ENCODE assay signal across 8 cellular contexts in the genomic region with DNA sequence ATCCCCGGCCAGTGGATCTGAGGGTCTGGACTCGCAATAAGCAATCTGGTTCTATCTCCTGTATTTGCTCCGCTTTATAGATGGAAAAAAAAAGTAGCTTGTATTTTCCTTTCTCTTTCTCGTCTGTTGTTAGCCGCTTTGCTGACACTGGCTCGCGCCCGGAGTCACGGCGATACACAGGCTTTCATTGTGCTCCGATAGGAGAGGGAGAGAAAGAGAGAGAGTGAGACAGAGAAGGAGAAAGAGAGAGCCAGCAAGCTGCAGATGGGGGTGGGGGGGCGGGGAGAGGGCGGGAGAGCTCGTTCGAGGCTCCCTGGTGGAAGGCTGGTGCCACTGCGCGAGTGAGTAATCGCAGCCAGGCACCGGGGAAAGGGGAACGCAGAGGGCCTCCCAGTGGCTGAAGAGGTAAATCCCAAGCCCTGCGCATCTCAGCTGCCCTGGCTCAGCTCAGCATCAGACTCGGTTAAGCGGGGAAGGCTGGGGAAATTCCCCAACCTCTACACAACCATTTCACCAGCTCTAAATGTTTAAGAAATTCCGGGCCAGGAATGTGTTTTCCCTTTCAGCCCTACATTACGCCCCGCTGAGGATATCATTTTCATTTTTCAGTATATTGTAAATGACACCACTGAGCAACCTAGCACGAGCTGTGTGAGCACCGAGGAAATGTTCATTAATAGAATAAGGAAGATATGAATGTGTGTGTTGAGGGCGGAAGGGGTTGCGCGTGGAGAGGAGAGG. TPM values are rescaled to one million over a fixed set of nuclear protein-coding genes. Genes with fewer than 3 reads are reported as not detected.
A peak's percentile ranks its signal among the peaks of the same experiment; 100 is the strongest.
DNase-seq lines count a peak whose midpoint lies in the region; ATAC-seq, FAIRE-seq and TF ChIP-seq lines count a peak whose summit lies in the region.

Gene MAML2 (minus strand): TSS at position 225 of the 741 bp plus-strand sequence. CDS start 1,300 bp downstream, outside the sequence.

- H3K4me3 ChIP-seq in AG09309 (ENCODE audit: control insufficient read depth, low read depth, low read length) (peak within 1 kb of the TSS; percentile 49), kidney (ENCODE audit: low read length in 2 of 2) (peak within 1 kb of the TSS; percentile 88 to 98)

- ATAC-seq in GM19023 (IDR thresholded peaks at IDR 0.05; ENCODE audit: unreplicated experiment) (peak; percentile 88), HG03280 (IDR thresholded peaks at IDR 0.05; ENCODE audit: unreplicated experiment) (peak; percentile 85)

- intact Hi-C loops in kidney (cut with DNase I) = no loop called here

- H3K9me3 ChIP-seq in kidney (ENCODE audit: control insufficient read depth in 1 of 2, low read length in 2 of 2) = no peaks in the 10 kb centered on the region

- TF ChIP-seq CTCF in AG09309 (IDR thresholded peaks at IDR 0.05; ENCODE audit: control insufficient read depth, insufficient read depth, low read depth, low read length, missing control alignments) (peak; percentile 91), kidney (IDR thresholded peaks at IDR 0.05; ENCODE audit: borderline replicate concordance, extremely low read depth, insufficient read depth) (peak; percentile 94)

- peak within 1 kb of the TSS; percentile 89 to 93 for H3K27ac ChIP-seq in kidney (ENCODE audit: low read depth in 2 of 2, low read length in 2 of 2)

- peak; percentile 73 for DNase-seq in AG09309 (ENCODE audit: low read depth)
- DNase-seq in NCI-H446 (lab: John Stamatoyannopoulos, UW) = peak; percentile 88 to 95
- peak; percentile 80 for DNase-seq in activated CD4-positive, CD25-positive, alpha-beta regulatory T cell treated with anti-CD3 and anti-CD28 coated beads, Interleukin-2, amount 50 U/mL, for 72 hours
- peak; percentile 59 to 74 for DNase-seq in cerebellar nuclear complex (lab: John Stamatoyannopoulos, UW)
- peak; percentile 97 for DNase-seq in kidney
- peak; percentile 77 to 81 for DNase-seq in stimulated activated CD4-positive, alpha-beta T cell treated with anti-CD3 and anti-CD28 coated beads, Interleukin-15, amount 100 ng/mL, for 1 hour (ENCODE audit: low read depth in 1 of 2, low spot score in 1 of 2)

- H3K4me1 ChIP-seq in kidney (ENCODE audit: control insufficient read depth in 1 of 2, insufficient read depth in 1 of 2, low read depth in 1 of 2, low read length in 2 of 2) = peaks cover 15 to 29% of the 10 kb centered on the region in 2 donors

- H3K36me3 ChIP-seq in kidney (ENCODE audit: control insufficient read depth in 1 of 2, insufficient read depth in 2 of 2, low read length in 2 of 2) = no peaks in the 10 kb centered on the region

- peak within 1 kb of the TSS; percentile 78 to 98 for H3K9ac ChIP-seq in kidney (ENCODE audit: low read length in 2 of 2)

- FAIRE-seq in kidney (lab: Jason Lieb, UNC) = no peak

RNA-seq across cellular contexts. Expression of gene MAML2, which starts in this region (rescaled TPM):
- 32.3 TPM for total RNA-seq in kidney
- 4.9 TPM for polyA plus RNA-seq in kidney (ENCODE audit: insufficient read depth, low read depth, low replicate concordance)

Comparison
In these comparisons a context has a peak if more than half of its experiments do, and no peak if none do; other contexts are left out.
1. Peak in every context shown above with its lines: DNase-seq, ATAC-seq, H3K4me3 ChIP-seq and H3K27ac ChIP-seq.